9 cellular contexts compared by ENCODE assay signal in the genomic region with DNA sequence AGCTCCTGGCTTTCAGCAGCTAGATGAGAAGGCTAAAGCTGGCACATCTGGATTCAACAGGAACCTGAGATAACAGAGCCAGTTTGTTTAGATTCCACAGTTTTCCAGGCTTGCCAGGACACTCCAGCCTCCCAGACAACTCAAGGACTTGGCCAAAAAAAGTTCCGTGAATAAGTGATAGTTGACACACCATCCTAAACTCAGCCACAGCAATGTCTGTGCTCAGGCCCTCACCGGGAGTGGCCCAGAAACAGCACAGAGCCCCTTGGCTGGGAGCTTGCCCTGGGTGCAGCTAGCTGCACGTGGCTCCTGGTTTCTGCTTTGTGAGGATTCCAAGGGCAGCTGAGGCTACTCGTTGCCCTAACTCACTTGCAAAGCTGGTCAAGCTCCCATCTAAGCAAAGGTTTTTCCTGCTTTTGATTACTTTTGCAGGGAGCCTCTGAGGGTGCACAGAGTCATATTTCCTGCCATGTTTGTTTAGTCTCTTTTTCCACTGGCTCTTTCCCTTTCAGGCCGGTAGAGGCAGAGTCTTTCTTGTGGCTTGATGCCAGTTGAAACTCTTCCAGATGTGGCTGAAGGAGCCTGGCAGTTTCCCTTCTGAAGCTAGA.
A peak's percentile ranks its signal among the peaks of the same experiment; 100 is the strongest.
DNase-seq lines count a peak whose midpoint lies in the region; ATAC-seq and TF ChIP-seq lines count a peak whose summit lies in the region.
"Had no signal": no experiment of that assay in that cellular context is flagged by ENCODE, and none has a peak within 500 bp of the region (broad histone marks: within the 10 kb centered on the region; RNA-seq: fewer than 3 reads in every experiment).

No MANE protein-coding gene starts in this region.

- no peak overlapping the region for H3K27ac Mint-ChIP-seq in CD14-positive monocyte
- H3K27ac Mint-ChIP-seq: activated naive CD8-positive, alpha-beta T cell had no signal

- CTCF ChIA-PET in mammary epithelial cell (lab: Charles Lee; ENCODE audit: low non-redundant PET) = no interaction called here

- no peak overlapping the region for H3K9ac ChIP-seq in mammary epithelial cell (ENCODE audit: insufficient read depth, low read length)

- no peak overlapping the region for H3K4me3 Mint-ChIP-seq in CD14-positive monocyte
- H3K4me3 Mint-ChIP-seq: activated naive CD8-positive, alpha-beta T cell had no signal

- H3K9me3 ChIP-seq in mammary epithelial cell (replicated peaks; ENCODE audit: insufficient read depth, low read length) (no peaks in the 10 kb centered on the region), right lobe of liver (no peaks in the 10 kb centered on the region)

- ATAC-seq in right lobe of liver (peak; percentile 37 to 47 (median 39)), GM21723 (IDR thresholded peaks at IDR 0.05; ENCODE audit: unreplicated experiment) (no peak)

- no peak overlapping the region for H3K27ac ChIP-seq in mammary epithelial cell (ENCODE audit: insufficient read depth, low read depth, low read length)
- no peak overlapping the region for H3K27ac ChIP-seq in right lobe of liver

- dilution Hi-C loops in mammary epithelial cell (cut with HindIII; ENCODE audit: low sequenced_read_pairs) = no loop called here

- H3K36me3 Mint-ChIP-seq in CD14-positive monocyte = no peaks in the 10 kb centered on the region

- TF ChIP-seq CTCF in mammary epithelial cell (conservative IDR thresholded peaks at IDR 0.05 in 1 of 2, IDR thresholded peaks at IDR 0.05 in 1 of 2; ENCODE audit: extremely low read depth in 1 of 2, insufficient read depth in 1 of 2, low read depth in 1 of 2, low read length in 2 of 2) (peak; percentile 64 to 71), right lobe of liver (IDR thresholded peaks at IDR 0.05) (peak in 3 of 4 donors; percentile 12 to 27 (median 15)), CD14-positive monocyte (IDR thresholded peaks at IDR 0.05) (no peak)

- peak; percentile 20 for DNase-seq in 8988T
- peak; percentile 59 for DNase-seq in HT1080 (ENCODE audit: low read depth)
- DNase-seq in mammary epithelial cell = peak; percentile 39
- DNase-seq in right lobe of liver = no peak
- no peak for DNase-seq in COLO668 (lab: John Stamatoyannopoulos, UW; ENCODE audit: unreplicated experiment)
- DNase-seq in activated CD4-positive, alpha-beta T cell treated with anti-CD3 and anti-CD28 coated beads for 1 hour = no peak
- no peak for DNase-seq in CD14-positive monocyte (ENCODE audit: low spot score)

- BruUV-seq in mammary epithelial cell (replicated peaks; lab: Mats Ljungman, UMichigan) = no TSS peak

- intact Hi-C loops in mammary epithelial cell (cut with micrococcal nuclease) (no loop called here), right lobe of liver (cut with DNase I) (no loop called here), CD14-positive monocyte (cut with micrococcal nuclease) (no loop called here)

- H4K20me1 ChIP-seq in mammary epithelial cell (ENCODE audit: insufficient read depth, low read length) = no peaks in the 10 kb centered on the region

- H3K27me3 ChIP-seq in mammary epithelial cell (ENCODE audit: insufficient read depth, low read length) = no peaks in the 10 kb centered on the region
- H3K27me3 ChIP-seq in right lobe of liver = no peaks in the 10 kb centered on the region

- H3K4me2 ChIP-seq in mammary epithelial cell (ENCODE audit: insufficient read depth, low read depth, low read length) = no peak overlapping the region

- no peak overlapping the region for H3K4me3 ChIP-seq in mammary epithelial cell (replicated peaks in 1 of 3; ENCODE audit: insufficient read depth in 1 of 3, low read depth in 2 of 3, low read length in 3 of 3)
- no peak overlapping the region for H3K4me3 ChIP-seq in right lobe of liver

- H3K79me2 ChIP-seq in mammary epithelial cell (ENCODE audit: insufficient read depth, low read length) = no peaks in the 10 kb centered on the region

- H3K4me1 Mint-ChIP-seq in CD14-positive monocyte = no peaks in the 10 kb centered on the region

- in situ Hi-C loops in mammary epithelial cell (cut with MboI; ENCODE audit: low sequenced_read_pairs in 2 of 2) = no loop called here

- peak overlapping the region; percentile 80 for H2AFZ ChIP-seq in mammary epithelial cell (ENCODE audit: low read depth, low read length)

- H3K36me3 ChIP-seq in mammary epithelial cell (ENCODE audit: insufficient read depth, low read length) = no peaks in the 10 kb centered on the region
- H3K36me3 ChIP-seq in right lobe of liver = no peaks in the 10 kb centered on the region

- WGBS in mammary epithelial cell (ENCODE audit: low coverage, missing lambda C conversion rate) = 0% methylated on average over 5 of the region's 5 CpGs
- 0% methylated on average over 1 of the region's 5 CpGs for whole genome bisulfite sequencing in right lobe of liver (ENCODE audit: insufficient coverage, low coverage, low lambda C conversion rate, missing lambda C conversion rate)

- peaks cover 2 to 9% (median 5%) of the 10 kb centered on the region in 7 donors for H3K9me3 Mint-ChIP-seq in CD14-positive monocyte

- H3K27me3 Mint-ChIP-seq in CD14-positive monocyte (ENCODE audit: low read depth in 3 of 3) = peaks cover 0 to 4% (median 2%) of the 10 kb centered on the region in 3 donors

- H3K4me1 ChIP-seq in mammary epithelial cell (ENCODE audit: insufficient read depth, low read length) (peaks cover 3% of the 10 kb centered on the region), right lobe of liver (no peaks in the 10 kb centered on the region)

- no peak for TF ChIP-seq POLR2A in right lobe of liver (IDR thresholded peaks at IDR 0.05)

Comparison
In these comparisons a context has a peak if more than half of its experiments do, and no peak if none do; other contexts are left out.
1. DNase-seq: peak in 8988T (single experiment), HT1080 (single experiment) and mammary epithelial cell (single experiment); none in right lobe of liver (0 of 3), COLO668 (single experiment), activated CD4-positive, alpha-beta T cell treated with anti-CD3 and anti-CD28 coated beads for 1 hour (single experiment) and CD14-positive monocyte (single experiment).